In genomic region chr15:48336940-48337339, GRCh38 we compare ENCODE assay signal across 9 cellular contexts. TPM values are rescaled to one million over a fixed set of nuclear protein-coding genes. Genes with fewer than 3 reads are reported as not detected.
DNase-seq lines count a peak whose midpoint lies in the region; ATAC-seq and TF ChIP-seq lines count a peak whose summit lies in the region.
"Had no signal": no experiment of that assay in that cellular context is flagged by ENCODE, and none has a peak within 500 bp of the region (broad histone marks: within the 10 kb centered on the region; RNA-seq: fewer than 3 reads in every experiment).

No MANE protein-coding gene starts in this region.

- H3K27me3 ChIP-seq in SU-DHL-6 (ENCODE audit: low read length) = no peaks in the 10 kb centered on the region

- no peaks in the 10 kb centered on the region for H3K9me2 ChIP-seq in SU-DHL-6 (replicated peaks; ENCODE audit: insufficient read depth, low read length)

- H3K79me2 ChIP-seq in SU-DHL-6 (ENCODE audit: insufficient read depth, low read length) = peaks cover 55% of the 10 kb centered on the region

- intact Hi-C loops in Calu3 (cut with micrococcal nuclease; ENCODE audit: unreplicated experiment) (no loop called here), mucosa of descending colon (cut with DNase I, micrococcal nuclease) (no loop called here)

- no peak overlapping the region for H3K27ac ChIP-seq in SU-DHL-6 (ENCODE audit: low read depth, low read length)

- no peak overlapping the region for H3K4me3 Mint-ChIP-seq in Calu3 (ENCODE audit: low read depth, unreplicated experiment)

- CTCF ChIA-PET in Calu3 (lab: Charles Lee) = interaction anchor here (1.0 kb wide), 1 partner anchor 15 kb away, joined by 4 read pairs; no protein-coding TSS in a partner anchor

- no peak overlapping the region for H3K4me3 ChIP-seq in SU-DHL-6 (ENCODE audit: insufficient read depth, low read length, poor library complexity, severe bottlenecking)
- no peak overlapping the region for H3K4me3 ChIP-seq in mucosa of descending colon

- in situ Hi-C loops in GM13977 (cut with MboI; ENCODE audit: low pct_unique_long_range_greater_than_20kb, low sequenced_read_pairs, unreplicated experiment) = no loop called here

- peaks cover 41% of the 10 kb centered on the region for H4K20me1 ChIP-seq in SU-DHL-6 (ENCODE audit: low read depth, low read length)

- no peaks in the 10 kb centered on the region for H3K27me3 Mint-ChIP-seq in Calu3 (ENCODE audit: unreplicated experiment)

- DNase-seq in Calu3 (peak; percentile 13), GM13977 (ENCODE audit: low spot score) (no peak), iPS-NIHi7 (ENCODE audit: extremely low spot score) (peak; percentile 40), pons (ENCODE audit: low spot score) (no peak), DMS153 treated with DMSO at 0.1 percent for 48 hours (lab: John Stamatoyannopoulos, UW; ENCODE audit: unreplicated experiment) (no peak), mucosa of descending colon (no peak), GDM1 (lab: John Stamatoyannopoulos, UW) (no peak)
- DNase-seq: small intestine had no signal

- no peak overlapping the region for H3K9ac ChIP-seq in SU-DHL-6 (ENCODE audit: low read length)

- no peak overlapping the region for H2AFZ ChIP-seq in SU-DHL-6 (ENCODE audit: low read depth, low read length, severe bottlenecking)

- no peak for TF ChIP-seq CTCF in Calu3 (IDR thresholded peaks at IDR 0.05; ENCODE audit: unreplicated experiment)
- peak; percentile 48 for TF ChIP-seq CTCF in GM13977 (IDR thresholded peaks at IDR 0.05; ENCODE audit: extremely low read depth, insufficient read depth, missing control alignments)
- TF ChIP-seq CTCF in SU-DHL-6 (IDR thresholded peaks at IDR 0.05; ENCODE audit: insufficient read depth, low read length, poor library complexity, severe bottlenecking) = peak; percentile 33
- no peak for TF ChIP-seq CTCF in mucosa of descending colon (IDR thresholded peaks at IDR 0.05)

- no peak overlapping the region for H3K27ac Mint-ChIP-seq in Calu3 (ENCODE audit: unreplicated experiment)

- peaks cover 13% of the 10 kb centered on the region for H3K4me1 Mint-ChIP-seq in Calu3 (ENCODE audit: low read depth, unreplicated experiment)

- BruUV-seq in Calu3 (replicated peaks; lab: Mats Ljungman, UMichigan) = no TSS peak

- ATAC-seq in mucosa of descending colon = no peak

- no peak overlapping the region for H3K4me2 ChIP-seq in SU-DHL-6 (ENCODE audit: low read depth, low read length, poor library complexity, severe bottlenecking)

- H3K4me1 ChIP-seq in mucosa of descending colon (ENCODE audit: low read depth) = no peaks in the 10 kb centered on the region

- H3K36me3 Mint-ChIP-seq in Calu3 (ENCODE audit: insufficient read depth, unreplicated experiment) = peaks cover 17% of the 10 kb centered on the region

- H3K9me3 ChIP-seq in SU-DHL-6 (ENCODE audit: insufficient read depth, low read length) (no peaks in the 10 kb centered on the region), mucosa of descending colon (no peaks in the 10 kb centered on the region)

- peaks cover 22% of the 10 kb centered on the region for H3F3A ChIP-seq in SU-DHL-6 (ENCODE audit: insufficient read depth)

- no peaks in the 10 kb centered on the region for H3K9me3 Mint-ChIP-seq in Calu3 (ENCODE audit: low read depth, unreplicated experiment)

- peaks cover 55% of the 10 kb centered on the region for H3K36me3 ChIP-seq in SU-DHL-6 (ENCODE audit: low read length)
- no peaks in the 10 kb centered on the region for H3K36me3 ChIP-seq in mucosa of descending colon (ENCODE audit: low read depth)

RNA-seq across cellular contexts. Expression of gene DUT, which starts 5.7 kb away (rescaled TPM):
- total RNA-seq in Calu3 (2022) (94.6 and 116 TPM in 2 replicates), mucosa of descending colon (10 to 100 TPM; 46.3 to 81.6 (median 69.4) TPM)

Comparison
In these comparisons a context has a peak if more than half of its experiments do, and no peak if none do; other contexts are left out.
1. DNase-seq: peak in Calu3 (single experiment) and iPS-NIHi7 (single experiment); none in GM13977 (single experiment), pons (single experiment), DMS153 treated with DMSO at 0.1 percent for 48 hours (single experiment), mucosa of descending colon (0 of 3) and GDM1 (single experiment).
2. CTCF ChIP-seq: peak in GM13977 (single experiment) and SU-DHL-6 (single experiment); none in Calu3 (single experiment) and mucosa of descending colon (single experiment).